24 cellular contexts compared by ENCODE assay signal in genomic region chr2:10271509-10271908, GRCh38. TPM values are rescaled to one million over a fixed set of nuclear protein-coding genes. Genes with fewer than 3 reads are reported as not detected.
A peak's percentile ranks its signal among the peaks of the same experiment; 100 is the strongest.
DNase-seq lines count a peak whose midpoint lies in the region; ATAC-seq, FAIRE-seq and TF ChIP-seq lines count a peak whose summit lies in the region.
"Had no signal": no experiment of that assay in that cellular context is flagged by ENCODE, and none has a peak within 500 bp of the region (broad histone marks: within the 10 kb centered on the region; RNA-seq: fewer than 3 reads in every experiment).

No MANE protein-coding gene starts in this region.

- H2AK5ac ChIP-seq in H1 (ENCODE audit: low read depth, low read length): no peak overlapping the region; the same call in 1 of the 2 replicates

- H4K91ac ChIP-seq in H1 (replicated peaks; ENCODE audit: insufficient read length, low read length): no peak overlapping the region

- H2BK12ac ChIP-seq in H1 (ENCODE audit: low read depth, low read length): peak overlapping the region; percentile 90; the same call in 1 of the 2 replicates

- no peaks in the 10 kb centered on the region for H3K36me3 ChIP-seq in Caco-2 (ENCODE audit: control insufficient read depth, insufficient read depth, low read length)
- no peaks in the 10 kb centered on the region for H3K36me3 ChIP-seq in H1 (ENCODE audit: control insufficient read depth in 2 of 4, insufficient read depth in 4 of 4, low read length in 3 of 4)
- H3K36me3 ChIP-seq: cardiac muscle cell, heart right ventricle had no signal

- POLR2A ChIA-PET in Caco-2 (lab: Charles Lee): no interaction called here
- POLR2A ChIA-PET in H1 (lab: Charles Lee; ENCODE audit: partially characterized antibody): no interaction called here

- H2BK5ac ChIP-seq in H1 (ENCODE audit: low read depth, low read length): peak overlapping the region; percentile 44; the same call in 1 of the 2 replicates

- no peak overlapping the region for H3K23ac ChIP-seq in H1 (ENCODE audit: insufficient read length)

- no peaks in the 10 kb centered on the region for H3K79me2 ChIP-seq in H1 (ENCODE audit: control insufficient read depth in 1 of 2, insufficient read depth in 2 of 2, low read length in 2 of 2)

- no peak overlapping the region for H3K56ac ChIP-seq in H1 (replicated peaks; ENCODE audit: insufficient read length, low read depth, low read length)

- H3K4me2 ChIP-seq in H1 (ENCODE audit: insufficient read depth in 1 of 2, low read depth in 2 of 2, low read length in 2 of 2): no peak overlapping the region

- no peak overlapping the region for H2AFZ ChIP-seq in H1 (ENCODE audit: low read length)

- H3K14ac ChIP-seq in H1 (ENCODE audit: insufficient read length): no peak overlapping the region

- H4K8ac ChIP-seq in H1 (ENCODE audit: extremely low read depth, insufficient read depth, low read length): no peak overlapping the region

- no peak overlapping the region for H4K5ac ChIP-seq in H1 (ENCODE audit: insufficient read length, low read depth, low read length)

- peak overlapping the region; percentile 96 for H3K4ac ChIP-seq in H1 (replicated peaks; ENCODE audit: insufficient read length, low read depth, low read length)

- peak; percentile 95 for FAIRE-seq in HTR-8/SVneo (lab: Jason Lieb, UNC)
- no peak for FAIRE-seq in H1 (lab: Jason Lieb, UNC)
- FAIRE-seq in RCC 7860 (lab: Jason Lieb, UNC): no peak
- FAIRE-seq: G401.6, GM18507 had no signal

- H3K4me3 Mint-ChIP-seq in Caco-2 (ENCODE audit: unreplicated experiment): no peak overlapping the region
- H3K4me3 Mint-ChIP-seq in osteocyte (ENCODE audit: unreplicated experiment): no peak overlapping the region
- H3K4me3 Mint-ChIP-seq: activated CD4-positive, alpha-beta T cell treated with anti-CD3 and anti-CD28 coated beads for 36 hours; activated CD8-positive, alpha-beta memory T cell treated with anti-CD3 and anti-CD28 coated beads, Interleukin-2, amount 10 ng/mL, durations not matched to agents 7 days and 5 days; activated T-helper 17 cell treated with anti-CD3 and anti-CD28 coated beads, Interleukin-2, amount 50 U/mL, for 72 hours; CD4-positive, alpha-beta memory T cell; neural crest cell had no signal

- H4K20me1 ChIP-seq in H1 (replicated peaks in 1 of 2; ENCODE audit: control insufficient read depth in 1 of 2, insufficient read depth in 2 of 2, low read length in 2 of 2): peaks cover 0 to 3% of the 10 kb centered on the region in 2 experiments

- H3K9me3 Mint-ChIP-seq in Caco-2 (ENCODE audit: unreplicated experiment) (no peaks in the 10 kb centered on the region), osteocyte (ENCODE audit: unreplicated experiment) (no peaks in the 10 kb centered on the region)
- H3K9me3 Mint-ChIP-seq: activated T-helper 17 cell treated with anti-CD3 and anti-CD28 coated beads, Interleukin-2, amount 50 U/mL, for 72 hours; CD4-positive, alpha-beta memory T cell; neural crest cell had no signal

- H3K79me1 ChIP-seq in H1 (ENCODE audit: low read depth, low read length): no peaks in the 10 kb centered on the region

- no peak for ATAC-seq in HG02763 (IDR thresholded peaks at IDR 0.05; ENCODE audit: unreplicated experiment)
- ATAC-seq: activated CD8-positive, alpha-beta memory T cell treated with anti-CD3 and anti-CD28 coated beads, Interleukin-2, amount 10 ng/mL, durations not matched to agents 7 days and 5 days; psoas muscle had no signal

- H2BK20ac ChIP-seq in H1 (ENCODE audit: low read length): no peak overlapping the region

- TF ChIP-seq CTCF in Caco-2 (IDR thresholded peaks at IDR 0.05; ENCODE audit: insufficient read depth in 1 of 2, low read depth in 1 of 2, low read length in 1 of 2, severe bottlenecking in 1 of 2, unreplicated experiment in 1 of 2) (no peak), H1 (IDR thresholded peaks at IDR 0.05; ENCODE audit: control extremely low read depth in 1 of 3, insufficient read depth in 1 of 3, low read depth in 1 of 3, low read length in 3 of 3) (no peak), osteocyte (IDR thresholded peaks at IDR 0.05) (no peak)

- 85% methylated on average over 15 of the region's 15 CpGs; no CpG with 5 or more reads in 1 of the 2 experiments for WGBS in H1 (ENCODE audit: extremely low coverage in 1 of 2, insufficient coverage in 1 of 2, insufficient read length in 1 of 2, insufficient replicate concordance in 2 of 2, low coverage in 1 of 2, low lambda C conversion rate in 2 of 2, missing lambda C conversion rate in 1 of 2), 2 experiments

- TF ChIP-seq POLR2A in H1 (IDR thresholded peaks at IDR 0.05; ENCODE audit: control extremely low read depth in 1 of 2, low read depth in 2 of 2, low read length in 2 of 2): no peak

- peak overlapping the region; percentile 88 for H2BK15ac ChIP-seq in H1 (ENCODE audit: low read length)

- H3K27ac Mint-ChIP-seq in Caco-2 (ENCODE audit: unreplicated experiment) (peak overlapping the region; percentile 75), osteocyte (ENCODE audit: unreplicated experiment) (no peak overlapping the region)
- H3K27ac Mint-ChIP-seq: activated CD4-positive, alpha-beta T cell treated with anti-CD3 and anti-CD28 coated beads for 36 hours; activated CD8-positive, alpha-beta memory T cell treated with anti-CD3 and anti-CD28 coated beads, Interleukin-2, amount 10 ng/mL, durations not matched to agents 7 days and 5 days; activated T-helper 17 cell treated with anti-CD3 and anti-CD28 coated beads, Interleukin-2, amount 50 U/mL, for 72 hours had no signal

- H3K27ac ChIP-seq in H1 (ENCODE audit: low read depth, low read length): no peak overlapping the region
- H3K27ac ChIP-seq: cardiac muscle cell, heart right ventricle, psoas muscle had no signal

- no peak for TF ChIP-seq RAD21 in H1 (IDR thresholded peaks at IDR 0.05 in 1 of 2, conservative IDR thresholded peaks at IDR 0.05 in 1 of 2; ENCODE audit: low read depth in 2 of 2, low read length in 2 of 2)

- BruUV-seq in Caco-2 (replicated peaks; lab: Mats Ljungman, UMichigan): no TSS peak

- 0 out of 2 replicates have a peak, but pooled peaks cover 3% of the 10 kb centered on the region for H3K23me2 ChIP-seq in H1 (ENCODE audit: low read depth, low read length)

- CTCF ChIA-PET in Caco-2 (lab: Charles Lee) (interaction anchor here (2.8 to 2.9 kb wide), 2 partner anchors 137 to 163 kb away, joined by 16 to 24 read pairs; no protein-coding TSS in a partner anchor), H1 (lab: Charles Lee; ENCODE audit: partially characterized antibody) (interaction anchor here (0.7 to 4.8 kb wide), 9 partner anchors 13 to 162 kb away, joined by 3 to 31 read pairs (median 5); no protein-coding TSS in a partner anchor)

- H3K4me1 ChIP-seq in Caco-2 (peaks cover 14% of the 10 kb centered on the region), H1 (replicated peaks in 1 of 4; ENCODE audit: control insufficient read depth in 3 of 4, insufficient read depth in 4 of 4, low read length in 3 of 4) (peaks cover 0 to 2% (median 0%) of the 10 kb centered on the region in 4 experiments; a peak in 1 of 7 replicates)
- H3K4me1 ChIP-seq: psoas muscle had no signal

- DNase-seq in Caco-2 (no peak), HTR-8/SVneo (ENCODE audit: insufficient read length, low spot score) (no peak), H1 (ENCODE audit: low read depth in 1 of 2, low spot score in 2 of 2) (no peak), osteocyte (ENCODE audit: extremely low spot score, unreplicated experiment) (peak; percentile 66), RCC 7860 (ENCODE audit: low spot score) (no peak), NOMO-1 (lab: John Stamatoyannopoulos, UW; ENCODE audit: unreplicated experiment in 2 of 2) (no peak), globus pallidus (ENCODE audit: low spot score) (no peak)
- DNase-seq: activated CD4-positive, alpha-beta T cell treated with anti-CD3 and anti-CD28 coated beads for 36 hours; activated CD8-positive, alpha-beta memory T cell treated with anti-CD3 and anti-CD28 coated beads, Interleukin-2, amount 10 ng/mL, durations not matched to agents 7 days and 5 days; CD4-positive, alpha-beta memory T cell; DMS153; heart right ventricle; MV-4-11; NCI-H1694; NCI-H2227 treated with DMSO at 0.1 percent for 48 hours; NCI-H774; substantia nigra had no signal

- TF ChIP-seq EP300 in H1 (IDR thresholded peaks at IDR 0.05; ENCODE audit: borderline replicate concordance in 1 of 2, low read depth in 2 of 2, low read length in 2 of 2): no peak

- H2BK120ac ChIP-seq in H1 (replicated peaks; ENCODE audit: low read depth, low read length): no peak overlapping the region

- H3K36me3 Mint-ChIP-seq in Caco-2 (ENCODE audit: insufficient read depth, unreplicated experiment) (peaks cover 7% of the 10 kb centered on the region), osteocyte (ENCODE audit: unreplicated experiment) (no peaks in the 10 kb centered on the region)
- H3K36me3 Mint-ChIP-seq: activated CD8-positive, alpha-beta memory T cell treated with anti-CD3 and anti-CD28 coated beads, Interleukin-2, amount 10 ng/mL, durations not matched to agents 7 days and 5 days; CD4-positive, alpha-beta memory T cell had no signal

- H3K27me3 Mint-ChIP-seq in Caco-2 (ENCODE audit: insufficient read depth, unreplicated experiment): no peaks in the 10 kb centered on the region
- H3K27me3 Mint-ChIP-seq in osteocyte (ENCODE audit: unreplicated experiment): no peaks in the 10 kb centered on the region
- H3K27me3 Mint-ChIP-seq: activated CD4-positive, alpha-beta T cell treated with anti-CD3 and anti-CD28 coated beads for 36 hours; activated CD8-positive, alpha-beta memory T cell treated with anti-CD3 and anti-CD28 coated beads, Interleukin-2, amount 10 ng/mL, durations not matched to agents 7 days and 5 days; activated T-helper 17 cell treated with anti-CD3 and anti-CD28 coated beads, Interleukin-2, amount 50 U/mL, for 72 hours; CD4-positive, alpha-beta memory T cell had no signal

- H3K18ac ChIP-seq in H1 (ENCODE audit: extremely low read depth, low read length): no peak overlapping the region

- no peak overlapping the region for H3K9ac ChIP-seq in H1 (replicated peaks in 1 of 4; ENCODE audit: extremely low read depth in 1 of 4, low read depth in 3 of 4, low read length in 3 of 4)

- H3K9me3 ChIP-seq in Caco-2: no peaks in the 10 kb centered on the region
- no peaks in the 10 kb centered on the region for H3K9me3 ChIP-seq in H1 (ENCODE audit: insufficient read depth in 2 of 2, low read depth in 1 of 2, low read length in 1 of 2)
- H3K9me3 ChIP-seq: heart right ventricle, psoas muscle had no signal

- H3K27me3 ChIP-seq in Caco-2 (replicated peaks; ENCODE audit: control insufficient read depth, insufficient read depth, low read length) (no peaks in the 10 kb centered on the region), H1 (replicated peaks in 1 of 4; ENCODE audit: control insufficient read depth in 3 of 4, extremely low read depth in 1 of 4, insufficient read depth in 3 of 4, low read length in 3 of 4) (no peaks in the 10 kb centered on the region)
- H3K27me3 ChIP-seq: cardiac muscle cell, heart right ventricle had no signal

- H3K4me3 ChIP-seq in Caco-2 (ENCODE audit: low read depth, low read length) (no peak overlapping the region), H1 (ENCODE audit: extremely low read depth in 1 of 4, insufficient read depth in 2 of 4, low read depth in 3 of 4, low read length in 4 of 4) (no peak overlapping the region)
- H3K4me3 ChIP-seq: cardiac muscle cell, heart right ventricle, psoas muscle had no signal

- intact Hi-C loops in Caco-2 (cut with micrococcal nuclease; ENCODE audit: unreplicated experiment): loop anchor here (10.0 kb wide), 1 partner anchor 163 kb away; no protein-coding TSS in a partner anchor

- H3K4me1 Mint-ChIP-seq in Caco-2 (ENCODE audit: low read depth, unreplicated experiment) (peaks cover 12% of the 10 kb centered on the region), osteocyte (ENCODE audit: unreplicated experiment) (peaks cover 13% of the 10 kb centered on the region)

RNA-seq across cellular contexts. Expression of gene HPCAL1, which starts 31.2 kb away (rescaled TPM):
- 26.3 and 26.9 TPM in 2 replicates for total RNA-seq in Caco-2 (2022)
- 8.6 and 8.7 TPM in 2 replicates for total RNA-seq in H1 (2021; fragmentation: NEBNext Ultra II Directional; extraction: Animal tissue kit (Norgen Biotek cat#: 25700))
- polyA plus RNA-seq in H1 (2011; rRNA removed): 5.8 and 11.5 TPM in 2 replicates
- polyA plus RNA-seq in H1 (2011; cell fraction: cytosol; rRNA removed): 5.9 TPM
- polyA plus RNA-seq in H1 (2011; cell fraction: nucleus; rRNA removed): 9.7 TPM
- 4.4 to 8.2 TPM (median 6.6 TPM) in 4 replicates for polyA plus RNA-seq in H1 (2012, experiment 1 of 2)
- 6.9 TPM for polyA plus RNA-seq in H1 (2012, experiment 2 of 2)
- polyA plus RNA-seq in H1 (2013, experiment 1 of 2): 7.8 TPM
- polyA plus RNA-seq in H1 (2013, experiment 2 of 2): 8.1 TPM
- polyA minus RNA-seq in H1 (2011; rRNA and poly(A)+ RNA removed): 2.1 and 2.6 TPM in 2 replicates
- polyA minus RNA-seq in H1 (2011; cell fraction: cytosol; rRNA and poly(A)+ RNA removed): 4.3 TPM
- 3.9 TPM for polyA minus RNA-seq in H1 (2011; cell fraction: nucleus; rRNA and poly(A)+ RNA removed)
- 56.8 and 57.8 TPM in 2 replicates for total RNA-seq in osteocyte
